ENCODE assay signal across 19 cellular contexts in genomic region chr1:31857863-31858262, GRCh38. TPM values are rescaled to one million over a fixed set of nuclear protein-coding genes. Genes with fewer than 3 reads are reported as not detected.
DNase-seq lines count a peak whose midpoint lies in the region; ATAC-seq and TF ChIP-seq lines count a peak whose summit lies in the region.
"Had no signal": no experiment of that assay in that cellular context is flagged by ENCODE, and none has a peak within 500 bp of the region (broad histone marks: within the 10 kb centered on the region; RNA-seq: fewer than 3 reads in every experiment).

No MANE protein-coding gene starts in this region.

- H3K23ac ChIP-seq in IMR-90 (ENCODE audit: low read depth, low read length) = no peak overlapping the region

- no peak overlapping the region for H4K91ac ChIP-seq in IMR-90 (ENCODE audit: insufficient read depth, low read depth, low read length)

- no peak overlapping the region for H2BK120ac ChIP-seq in IMR-90 (ENCODE audit: low read depth, low read length)

- DNase-seq in DMS79 (lab: John Stamatoyannopoulos, UW) (peak; percentile 97), IMR-90 (no peak), mesenteric fat pad (ENCODE audit: low spot score) (peak; percentile 43), NCI-H1092 treated with DMSO at 0.1 percent for 48 hours (lab: John Stamatoyannopoulos, UW) (no peak), NCI-H2171 treated with DMSO at 0.1 percent for 48 hours (lab: John Stamatoyannopoulos, UW) (no peak)
- DNase-seq: 8988T; ACHN; AML-193; BE2C; CD4-positive, alpha-beta T cell; CD8-positive, alpha-beta memory T cell; DMS 273 treated with DMSO at 0.1 percent for 48 hours; DND-41; H7; HCEC 1CT had no signal

- H2AK9ac ChIP-seq in IMR-90 (replicated peaks; ENCODE audit: low read depth, low read length, poor library complexity) = no peak overlapping the region

- no peak for TF ChIP-seq RAD21 in IMR-90 (IDR thresholded peaks at IDR 0.05; ENCODE audit: low read length)

- H3K79me1 ChIP-seq in IMR-90 (ENCODE audit: low read depth in 1 of 2, low read length in 2 of 2) = no peaks in the 10 kb centered on the region

- no peak overlapping the region for H2BK20ac ChIP-seq in IMR-90 (ENCODE audit: low read depth, low read length)

- no peak overlapping the region for H3K4me2 ChIP-seq in IMR-90 (ENCODE audit: low read depth, low read length)
- H3K4me2 ChIP-seq: A549; BLaER1 treated with 17β-estradiol and CSF1 and Interleukin-3, amounts not matched to agents 10 nM and 100 nM had no signal

- no peaks in the 10 kb centered on the region for H3K36me3 ChIP-seq in IMR-90 (ENCODE audit: control insufficient read depth, insufficient read depth, low read length)
- H3K36me3 ChIP-seq: BE2C; BLaER1 treated with 17β-estradiol and CSF1 and Interleukin-3, amounts not matched to agents 10 nM and 100 nM had no signal

- H2BK5ac ChIP-seq in IMR-90 (ENCODE audit: low read depth, low read length, poor library complexity, severe bottlenecking) = no peak overlapping the region

- no TSS peak for BruUV-seq in IMR-90 (replicated peaks; lab: Mats Ljungman, UMichigan)

- H3K27me3 ChIP-seq in IMR-90 (ENCODE audit: control insufficient read depth, insufficient read depth, low read length) = no peaks in the 10 kb centered on the region
- H3K27me3 ChIP-seq: BE2C; BLaER1 treated with 17β-estradiol and CSF1 and Interleukin-3, amounts not matched to agents 10 nM and 100 nM had no signal

- ATAC-seq in IMR-90 (ENCODE audit: low read depth) (no peak), HG02571 (IDR thresholded peaks at IDR 0.05; ENCODE audit: unreplicated experiment) (no peak)
- ATAC-seq: A549 had no signal

- POLR2A ChIA-PET in IMR-90 (lab: Charles Lee; ENCODE audit: unreplicated experiment) = interaction anchor here (0.6 kb wide), 1 partner anchor 93 kb away, joined by 8 read pairs; no protein-coding TSS in a partner anchor

- intact Hi-C loops in IMR-90 (cut with micrococcal nuclease) = no loop called here

- no peak overlapping the region for H2AK5ac ChIP-seq in IMR-90 (ENCODE audit: low read depth, low read length)

- H3K4ac ChIP-seq in IMR-90 (ENCODE audit: low read depth, low read length) = no peak overlapping the region

- in situ Hi-C loops in IMR-90 (cut with MboI; ENCODE audit: low sequenced_read_pairs) = no loop called here

- no CpG with 5 or more reads among the region's 6 CpGs for WGBS in IMR-90 (ENCODE audit: extremely low coverage in 2 of 2, insufficient read length in 1 of 2), 2 experiments

- H2BK15ac ChIP-seq in IMR-90 (ENCODE audit: low read depth, low read length) = no peak overlapping the region

- no peak overlapping the region for H3K18ac ChIP-seq in IMR-90 (ENCODE audit: low read depth, low read length)

- H4K8ac ChIP-seq in IMR-90 (ENCODE audit: low read depth in 2 of 2, low read length in 2 of 2) = no peak overlapping the region

- CTCF ChIA-PET in IMR-90 (lab: Yijun Ruan, JAX) = interaction anchor here (0.6 kb wide), 1 partner anchor 106 kb away, joined by 3 read pairs; no protein-coding TSS in a partner anchor

- no peaks in the 10 kb centered on the region for H3K9me3 ChIP-seq in IMR-90 (ENCODE audit: control insufficient read depth, insufficient read depth, low read length)
- H3K9me3 ChIP-seq: A549; BE2C; BLaER1 treated with 17β-estradiol and CSF1 and Interleukin-3, amounts not matched to agents 10 nM and 100 nM had no signal

- H3K14ac ChIP-seq in IMR-90 (replicated peaks; ENCODE audit: low read depth, low read length) = no peak overlapping the region

- H3K9ac ChIP-seq in IMR-90 (ENCODE audit: low read depth, low read length) = no peak overlapping the region
- H3K9ac ChIP-seq: BLaER1 treated with 17β-estradiol and CSF1 and Interleukin-3, amounts not matched to agents 10 nM and 100 nM had no signal

- H3K27ac ChIP-seq in IMR-90 (ENCODE audit: insufficient read depth, low read length) = no peak overlapping the region
- H3K27ac ChIP-seq: A549; BLaER1 treated with 17β-estradiol and CSF1 and Interleukin-3, amounts not matched to agents 10 nM and 100 nM had no signal

- H3K4me3 ChIP-seq in IMR-90 (ENCODE audit: insufficient read depth, low read depth, low read length) = no peak overlapping the region
- H3K4me3 ChIP-seq: A549; BLaER1 treated with 17β-estradiol and CSF1 and Interleukin-3, amounts not matched to agents 10 nM and 100 nM had no signal

- no peak for TF ChIP-seq CTCF in IMR-90 (conservative IDR thresholded peaks at IDR 0.05; ENCODE audit: low read depth, low read length)

- H3K4me1 ChIP-seq in IMR-90 (ENCODE audit: control insufficient read depth, insufficient read depth, low read length) = peaks cover 8% of the 10 kb centered on the region
- H3K4me1 ChIP-seq: BE2C; BLaER1 treated with 17β-estradiol and CSF1 and Interleukin-3, amounts not matched to agents 10 nM and 100 nM had no signal

- peaks cover 5% of the 10 kb centered on the region; the same call in 1 of the 2 replicates for H3K9me1 ChIP-seq in IMR-90 (ENCODE audit: insufficient read depth, low read length)

- dilution Hi-C loops in IMR-90 (cut with HindIII; ENCODE audit: low sequenced_read_pairs, unreplicated experiment) = no loop called here

- no peaks in the 10 kb centered on the region for H4K20me1 ChIP-seq in IMR-90 (ENCODE audit: insufficient read depth, low read length)
- H4K20me1 ChIP-seq: BLaER1 treated with 17β-estradiol and CSF1 and Interleukin-3, amounts not matched to agents 10 nM and 100 nM had no signal

- H4K5ac ChIP-seq in IMR-90 (ENCODE audit: low read depth, low read length) = no peak overlapping the region

- H3K56ac ChIP-seq in IMR-90 (ENCODE audit: extremely low read depth, insufficient read depth, low read length) = no peak overlapping the region

- H2AFZ ChIP-seq in IMR-90 (replicated peaks; ENCODE audit: low read length, poor library complexity) = peak overlapping the region; percentile 47

- TF ChIP-seq POLR2A in IMR-90 (IDR thresholded peaks at IDR 0.05; ENCODE audit: low read depth, low read length) = no peak

TF ChIP-seq in IMR-90, 13 proteins besides CTCF, POLR2A, EP300 and RAD21:
- TF ChIP-seq BHLHE40 (IDR thresholded peaks at IDR 0.05; ENCODE audit: low read depth, low read length) (no peak), SMC3 (IDR thresholded peaks at IDR 0.05; ENCODE audit: low read depth, low read length) (no peak), MAZ (IDR thresholded peaks at IDR 0.05; ENCODE audit: borderline replicate concordance, low read depth, low read length) (no peak), RCOR1 (IDR thresholded peaks at IDR 0.05; ENCODE audit: insufficient replicate concordance, low read length) (no peak), RFX5 (IDR thresholded peaks at IDR 0.05; ENCODE audit: low read depth, low read length) (no peak), FOS (IDR thresholded peaks at IDR 0.05; ENCODE audit: low read depth, low read length) (no peak), MXI1 (IDR thresholded peaks at IDR 0.05; ENCODE audit: borderline replicate concordance, low read depth, low read length) (no peak), CEBPB (IDR thresholded peaks at IDR 0.05; ENCODE audit: low read depth, low read length) (no peak), MAFK (IDR thresholded peaks at IDR 0.05; ENCODE audit: low read depth, low read length) (no peak), NFE2L2 (IDR thresholded peaks at IDR 0.05; ENCODE audit: low read depth, low read length) (no peak), CHD1 (IDR thresholded peaks at IDR 0.05; ENCODE audit: low read depth, low read length) (no peak)
- TF ChIP-seq, protein P1, sequence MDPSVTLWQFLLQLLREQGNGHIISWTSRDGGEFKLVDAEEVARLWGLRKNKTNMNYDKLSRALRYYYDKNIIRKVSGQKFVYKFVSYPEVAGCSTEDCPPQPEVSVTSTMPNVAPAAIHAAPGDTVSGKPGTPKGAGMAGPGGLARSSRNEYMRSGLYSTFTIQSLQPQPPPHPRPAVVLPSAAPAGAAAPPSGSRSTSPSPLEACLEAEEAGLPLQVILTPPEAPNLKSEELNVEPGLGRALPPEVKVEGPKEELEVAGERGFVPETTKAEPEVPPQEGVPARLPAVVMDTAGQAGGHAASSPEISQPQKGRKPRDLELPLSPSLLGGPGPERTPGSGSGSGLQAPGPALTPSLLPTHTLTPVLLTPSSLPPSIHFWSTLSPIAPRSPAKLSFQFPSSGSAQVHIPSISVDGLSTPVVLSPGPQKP (IDR thresholded peaks at IDR 0.05; ENCODE audit: borderline replicate concordance, low read depth, low read length) = no peak
- TF ChIP-seq, protein P2, sequence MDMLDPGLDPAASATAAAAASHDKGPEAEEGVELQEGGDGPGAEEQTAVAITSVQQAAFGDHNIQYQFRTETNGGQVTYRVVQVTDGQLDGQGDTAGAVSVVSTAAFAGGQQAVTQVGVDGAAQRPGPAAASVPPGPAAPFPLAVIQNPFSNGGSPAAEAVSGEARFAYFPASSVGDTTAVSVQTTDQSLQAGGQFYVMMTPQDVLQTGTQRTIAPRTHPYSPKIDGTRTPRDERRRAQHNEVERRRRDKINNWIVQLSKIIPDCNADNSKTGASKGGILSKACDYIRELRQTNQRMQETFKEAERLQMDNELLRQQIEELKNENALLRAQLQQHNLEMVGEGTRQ (IDR thresholded peaks at IDR 0.05; ENCODE audit: low read depth, low read length) = no peak

RNA-seq across cellular contexts. Expression of gene SPOCD1, which starts 42.0 kb away (rescaled TPM):
- total RNA-seq in IMR-90 (2012; rRNA removed) = 42.2 and 59.7 TPM in 2 replicates
- 132 and 135 TPM in 2 replicates for polyA plus RNA-seq in IMR-90 (2012; rRNA removed)
- polyA plus RNA-seq in IMR-90 (2012; cell fraction: cytosol; rRNA removed) = 61.6 and 91.4 TPM in 2 replicates
- polyA plus RNA-seq in IMR-90 (2012; cell fraction: nucleus; rRNA removed; ENCODE audit: low replicate concordance) = 471 and 772 TPM in 2 replicates
- total RNA-seq in mesenteric fat pad = 9.5 TPM
- polyA plus RNA-seq: CD14-positive monocyte; CD8-positive, alpha-beta memory T cell had no signal

Comparison
In these comparisons a context has a peak if more than half of its experiments do, and no peak if none do; other contexts are left out.
1. DNase-seq: peak in DMS79 (single experiment) and mesenteric fat pad (single experiment); none in IMR-90 (single experiment), NCI-H1092 treated with DMSO at 0.1 percent for 48 hours (single experiment) and NCI-H2171 treated with DMSO at 0.1 percent for 48 hours (single experiment).